14 cellular contexts compared by ENCODE assay signal in genomic region chr7:44791278-44792219, GRCh38. TPM values are rescaled to one million over a fixed set of nuclear protein-coding genes. Genes with fewer than 3 reads are reported as not detected.
A peak's percentile ranks its signal among the peaks of the same experiment; 100 is the strongest.
DNase-seq lines count a peak whose midpoint lies in the region; TF ChIP-seq lines count a peak whose summit lies in the region.
"Had no signal": no experiment of that assay in that cellular context is flagged by ENCODE, and none has a peak within 500 bp of the region (broad histone marks: within the 10 kb centered on the region; RNA-seq: fewer than 3 reads in every experiment).

No MANE protein-coding gene starts in this region.

- TF ChIP-seq POLR2A in esophagus squamous epithelium (IDR thresholded peaks at IDR 0.05) (no peak), spleen (IDR thresholded peaks at IDR 0.05) (no peak)

- H3K4me1 ChIP-seq in KMS-11 (ENCODE audit: low read depth, poor library complexity, severe bottlenecking) (peaks cover 54% of the 10 kb centered on the region), esophagus squamous epithelium (peaks cover 0 to 13% (median 0%) of the 10 kb centered on the region in 3 donors), spleen (peaks cover 6 to 14% (median 11%) of the 10 kb centered on the region in 6 donors)

- H2AFZ ChIP-seq in KMS-11 (ENCODE audit: low read depth) = no peak overlapping the region
- H2AFZ ChIP-seq: neural progenitor cell had no signal

- H3K9me3 Mint-ChIP-seq in mesothelial cell of epicardium = no peaks in the 10 kb centered on the region
- H3K9me3 Mint-ChIP-seq: central memory CD8-positive, alpha-beta T cell; neural progenitor cell had no signal

- H3K27ac ChIP-seq in KMS-11 = peak overlapping the region; percentile 26
- H3K27ac ChIP-seq in esophagus squamous epithelium = peak overlapping the region in 1 of 4 donors; percentile 13
- no peak overlapping the region for H3K27ac ChIP-seq in spleen
- H3K27ac ChIP-seq: neural progenitor cell had no signal

- no peak overlapping the region for H3K9ac ChIP-seq in KMS-11
- H3K9ac ChIP-seq: neural progenitor cell had no signal

- H3K36me3 ChIP-seq in KMS-11 (ENCODE audit: insufficient read depth) = no peaks in the 10 kb centered on the region
- no peaks in the 10 kb centered on the region for H3K36me3 ChIP-seq in esophagus squamous epithelium
- no peaks in the 10 kb centered on the region for H3K36me3 ChIP-seq in spleen
- H3K36me3 ChIP-seq: neural progenitor cell had no signal

- TF ChIP-seq CTCF in AG09319 (IDR thresholded peaks at IDR 0.05; ENCODE audit: low read depth, low read length) (peak; percentile 30), KMS-11 (conservative IDR thresholded peaks at IDR 0.05; ENCODE audit: low read depth, low read length) (no peak), cardiac fibroblast (IDR thresholded peaks at IDR 0.05; ENCODE audit: low read depth, low read length) (peak; percentile 13), mesothelial cell of epicardium (IDR thresholded peaks at IDR 0.05; ENCODE audit: unreplicated experiment) (no peak), esophagus squamous epithelium (IDR thresholded peaks at IDR 0.05) (no peak), spleen (IDR thresholded peaks at IDR 0.05 in 8 of 11, conservative IDR thresholded peaks at IDR 0.05 in 3 of 11) (no peak)

- H3K9me3 ChIP-seq in esophagus squamous epithelium (no peaks in the 10 kb centered on the region), spleen (no peaks in the 10 kb centered on the region)

- WGBS in esophagus squamous epithelium, 2 donors = 78 to 96% methylated on average over 8 of the region's 8 CpGs
- 86 to 93% (median 88%) methylated on average over 8 of the region's 8 CpGs for WGBS in spleen, 5 donors

- DNase-seq in AG09319 (ENCODE audit: extremely low read depth, low read depth) (peak; percentile 16), cardiac fibroblast (ENCODE audit: low read depth in 2 of 2) (peak; percentile 56 to 57), mesothelial cell of epicardium (ENCODE audit: low spot score in 2 of 2, unreplicated experiment in 2 of 2) (no peak), middle frontal gyrus (ENCODE audit: extremely low spot score, low spot score) (no peak), esophagus squamous epithelium (lab: John Stamatoyannopoulos, UW) (no peak), spleen (no peak), LoVo (ENCODE audit: low spot score) (no peak)
- DNase-seq: activated CD4-positive, alpha-beta T cell treated with anti-CD3 and anti-CD28 coated beads, Interleukin-2, amount 50 U/mL, for 1 hour; activated effector memory CD4-positive, alpha-beta T cell treated with anti-CD3 and anti-CD28 coated beads, Interleukin-2, amount 50 U/mL, for 16 hours; C1 segment of cervical spinal cord; NCI-H1417 had no signal

- H3K4me2 ChIP-seq in KMS-11 = peak overlapping the region; percentile 22; the same call in 1 of the 2 replicates
- H3K4me2 ChIP-seq: neural progenitor cell had no signal

- no peak overlapping the region for H3K4me3 ChIP-seq in KMS-11 (IDR thresholded peaks at IDR 0.05; ENCODE audit: insufficient read depth, low read depth, low read length)
- no peak overlapping the region for H3K4me3 ChIP-seq in cardiac fibroblast (replicated peaks in 1 of 2; ENCODE audit: low read depth in 2 of 2, low read length in 2 of 2)
- H3K4me3 ChIP-seq in esophagus squamous epithelium = no peak overlapping the region
- no peak overlapping the region for H3K4me3 ChIP-seq in spleen
- H3K4me3 ChIP-seq: neural progenitor cell had no signal

- no peak overlapping the region for H3K4me3 Mint-ChIP-seq in mesothelial cell of epicardium
- H3K4me3 Mint-ChIP-seq: central memory CD8-positive, alpha-beta T cell; neural progenitor cell had no signal

- intact Hi-C loops in esophagus squamous epithelium (cut with DNase I) (no loop called here), spleen (cut with DNase I; ENCODE audit: low total_unique reads) (no loop called here)

- H3K27me3 ChIP-seq in KMS-11 (ENCODE audit: insufficient read depth, low read depth) (no peaks in the 10 kb centered on the region), esophagus squamous epithelium (no peaks in the 10 kb centered on the region), spleen (replicated peaks in 1 of 7) (no peaks in the 10 kb centered on the region)
- H3K27me3 ChIP-seq: neural progenitor cell had no signal

- no peaks in the 10 kb centered on the region for H4K20me1 ChIP-seq in KMS-11 (ENCODE audit: insufficient read depth)

- H3K27me3 Mint-ChIP-seq in mesothelial cell of epicardium (ENCODE audit: low read depth) = no peaks in the 10 kb centered on the region
- H3K27me3 Mint-ChIP-seq: central memory CD8-positive, alpha-beta T cell had no signal

- H3K36me3 Mint-ChIP-seq in mesothelial cell of epicardium = no peaks in the 10 kb centered on the region
- H3K36me3 Mint-ChIP-seq: neural progenitor cell had no signal

- H3K4me1 Mint-ChIP-seq in mesothelial cell of epicardium = peaks cover 8% of the 10 kb centered on the region
- H3K4me1 Mint-ChIP-seq: central memory CD8-positive, alpha-beta T cell; neural progenitor cell had no signal

- peak overlapping the region; percentile 30 for H3K27ac Mint-ChIP-seq in mesothelial cell of epicardium
- H3K27ac Mint-ChIP-seq: neural progenitor cell had no signal

- peaks cover 10% of the 10 kb centered on the region; the same call in 1 of the 2 replicates for H3K79me2 ChIP-seq in KMS-11 (ENCODE audit: insufficient read depth, low read depth)

RNA-seq across cellular contexts. Expression of gene PPIA, which starts 4.9 kb away (rescaled TPM):
- total RNA-seq in mesothelial cell of epicardium (935 to 982 TPM (median 943 TPM) in 3 replicates), esophagus squamous epithelium (1,000 to 10,000 TPM; 1,726 to 3,682 (median 2,875) TPM), spleen (1,000 to 10,000 TPM in 3 of 7 donors, 100 to 1,000 TPM in 4; 877 to 1,659 (median 945) TPM)
- polyA plus RNA-seq in spleen = 1,000 to 10,000 TPM; 2,690 to 3,651 (median 2,985) TPM

RNA-seq across cellular contexts. Expression of gene ZMIZ2, which starts 42.9 kb away (rescaled TPM):
- total RNA-seq in mesothelial cell of epicardium = 164 to 169 TPM (median 164 TPM) in 3 replicates
- 10 to 100 TPM in 3 of 4 donors, 1 to 10 TPM in 1; 6.9 to 25.4 (median 18.3) TPM for total RNA-seq in esophagus squamous epithelium
- 100 to 1,000 TPM in 4 of 7 donors, 10 to 100 TPM in 3; 35.6 to 160 (median 125) TPM for total RNA-seq in spleen
- 10 to 100 TPM; 27.7 to 95.7 (median 64.5) TPM for polyA plus RNA-seq in spleen

RNA-seq across cellular contexts. Expression of gene H2AZ2, which starts 56.3 kb away (rescaled TPM):
- total RNA-seq in mesothelial cell of epicardium (150 to 156 TPM (median 156 TPM) in 3 replicates), esophagus squamous epithelium (100 to 1,000 TPM in 2 of 4 donors, 10 to 100 TPM in 2; 65.2 to 124 (median 99.8) TPM), spleen (100 to 1,000 TPM; 106 to 137 (median 114) TPM)
- 100 to 1,000 TPM in 2 of 3 donors, 10 to 100 TPM in 1; 74.7 to 147 (median 112) TPM for polyA plus RNA-seq in spleen

Comparison
In these comparisons a context has a peak if more than half of its experiments do, and no peak if none do; other contexts are left out.
1. DNase-seq: peak in AG09319 (single experiment) and cardiac fibroblast (2 of 2); none in mesothelial cell of epicardium (0 of 2), middle frontal gyrus (single experiment), esophagus squamous epithelium (single experiment), spleen (single experiment) and LoVo (single experiment).
2. CTCF ChIP-seq: peak in AG09319 (single experiment) and cardiac fibroblast (single experiment); none in KMS-11 (single experiment), mesothelial cell of epicardium (single experiment), esophagus squamous epithelium (0 of 6) and spleen (0 of 11).